21 cellular contexts compared by ENCODE assay signal in the genomic region with DNA sequence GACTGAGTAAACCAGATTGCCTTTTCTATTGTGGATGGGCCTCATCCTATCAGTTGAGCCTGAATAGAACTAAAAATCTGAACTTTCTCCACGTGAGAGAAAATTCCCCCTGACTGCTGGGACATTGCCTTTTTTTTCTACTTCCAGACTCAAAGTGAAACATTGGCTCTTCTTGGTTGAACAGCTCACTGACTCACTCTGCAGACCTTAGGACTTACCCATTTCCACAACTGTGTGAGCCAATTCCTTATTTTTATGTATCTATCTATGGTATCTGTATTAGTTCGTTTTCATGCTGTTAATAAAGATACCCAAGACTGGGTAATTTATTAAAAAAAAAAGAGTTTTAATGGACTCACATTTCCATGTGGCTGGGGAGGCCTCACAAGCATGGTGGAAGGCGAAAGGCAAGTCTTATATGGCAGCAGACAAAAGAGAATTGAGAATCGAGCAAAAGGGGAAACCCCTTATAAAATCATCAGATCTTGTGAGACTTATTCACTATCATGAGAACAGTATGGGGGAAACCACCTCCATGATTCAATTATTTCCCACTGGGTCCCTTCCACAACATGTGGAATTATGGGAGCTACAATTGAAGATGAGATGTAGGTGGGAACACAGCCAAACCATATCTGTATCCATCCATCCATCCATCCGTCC.
"Had no signal": no experiment of that assay in that cellular context is flagged by ENCODE, and none has a peak within 500 bp of the region (broad histone marks: within the 10 kb centered on the region; RNA-seq: fewer than 3 reads in every experiment).

No MANE protein-coding gene starts in this region.

- FAIRE-seq: HepG2, RCC 7860 had no signal

- DNase-seq: IMR-90, Karpas-422, KG1, MG63, NCI-H1092, NCI-H1105 treated with DMSO at 0.1 percent for 48 hours, NCI-H1417 treated with DMSO at 0.1 percent for 48 hours, NCI-H146, NCI-H1694 treated with DMSO at 0.1 percent for 48 hours, NCI-H1930, NCI-H2081, NCI-H2107, NCI-H2227 treated with DMSO at 0.1 percent for 48 hours, NCI-H524, NCI-H69, NCI-H774, Right ventricle myocardium superior, RPMI8226, SIG-M5 had no signal

- ATAC-seq: HepG2 had no signal
